ENCODE assay signal across 2 cellular contexts in the genomic region with DNA sequence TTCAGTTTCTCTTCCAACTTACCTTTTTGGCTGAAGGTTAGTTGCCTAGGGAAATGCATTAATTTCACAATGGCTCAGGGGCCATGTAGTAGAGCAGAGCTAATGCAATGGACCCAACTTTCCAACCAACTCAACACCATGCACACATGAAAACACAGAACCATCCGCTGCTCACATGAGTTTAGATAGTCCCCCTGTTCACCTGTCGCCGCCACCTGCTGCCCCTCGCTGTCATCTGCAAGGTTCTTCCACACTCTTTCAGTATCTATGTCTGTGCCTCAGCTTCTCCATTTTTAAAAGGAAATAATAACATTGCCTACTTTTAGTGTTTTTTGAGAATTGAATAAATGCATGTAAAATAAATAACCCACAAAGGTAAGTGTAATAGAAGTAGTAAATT.
TF ChIP-seq lines count a peak whose summit lies in the region.

No MANE protein-coding gene starts in this region.

TF ChIP-seq in GM23338, 12 proteins besides CTCF, POLR2A, EP300 and RAD21 (continues in another document):
- TF ChIP-seq, protein P1, sequence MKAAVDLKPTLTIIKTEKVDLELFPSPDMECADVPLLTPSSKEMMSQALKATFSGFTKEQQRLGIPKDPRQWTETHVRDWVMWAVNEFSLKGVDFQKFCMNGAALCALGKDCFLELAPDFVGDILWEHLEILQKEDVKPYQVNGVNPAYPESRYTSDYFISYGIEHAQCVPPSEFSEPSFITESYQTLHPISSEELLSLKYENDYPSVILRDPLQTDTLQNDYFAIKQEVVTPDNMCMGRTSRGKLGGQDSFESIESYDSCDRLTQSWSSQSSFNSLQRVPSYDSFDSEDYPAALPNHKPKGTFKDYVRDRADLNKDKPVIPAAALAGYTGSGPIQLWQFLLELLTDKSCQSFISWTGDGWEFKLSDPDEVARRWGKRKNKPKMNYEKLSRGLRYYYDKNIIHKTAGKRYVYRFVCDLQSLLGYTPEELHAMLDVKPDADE (IDR thresholded peaks at IDR 0.05), result no peak
- no peak for TF ChIP-seq STAT1 (IDR thresholded peaks at IDR 0.05; ENCODE audit: unreplicated experiment)
- TF ChIP-seq, protein P2, sequence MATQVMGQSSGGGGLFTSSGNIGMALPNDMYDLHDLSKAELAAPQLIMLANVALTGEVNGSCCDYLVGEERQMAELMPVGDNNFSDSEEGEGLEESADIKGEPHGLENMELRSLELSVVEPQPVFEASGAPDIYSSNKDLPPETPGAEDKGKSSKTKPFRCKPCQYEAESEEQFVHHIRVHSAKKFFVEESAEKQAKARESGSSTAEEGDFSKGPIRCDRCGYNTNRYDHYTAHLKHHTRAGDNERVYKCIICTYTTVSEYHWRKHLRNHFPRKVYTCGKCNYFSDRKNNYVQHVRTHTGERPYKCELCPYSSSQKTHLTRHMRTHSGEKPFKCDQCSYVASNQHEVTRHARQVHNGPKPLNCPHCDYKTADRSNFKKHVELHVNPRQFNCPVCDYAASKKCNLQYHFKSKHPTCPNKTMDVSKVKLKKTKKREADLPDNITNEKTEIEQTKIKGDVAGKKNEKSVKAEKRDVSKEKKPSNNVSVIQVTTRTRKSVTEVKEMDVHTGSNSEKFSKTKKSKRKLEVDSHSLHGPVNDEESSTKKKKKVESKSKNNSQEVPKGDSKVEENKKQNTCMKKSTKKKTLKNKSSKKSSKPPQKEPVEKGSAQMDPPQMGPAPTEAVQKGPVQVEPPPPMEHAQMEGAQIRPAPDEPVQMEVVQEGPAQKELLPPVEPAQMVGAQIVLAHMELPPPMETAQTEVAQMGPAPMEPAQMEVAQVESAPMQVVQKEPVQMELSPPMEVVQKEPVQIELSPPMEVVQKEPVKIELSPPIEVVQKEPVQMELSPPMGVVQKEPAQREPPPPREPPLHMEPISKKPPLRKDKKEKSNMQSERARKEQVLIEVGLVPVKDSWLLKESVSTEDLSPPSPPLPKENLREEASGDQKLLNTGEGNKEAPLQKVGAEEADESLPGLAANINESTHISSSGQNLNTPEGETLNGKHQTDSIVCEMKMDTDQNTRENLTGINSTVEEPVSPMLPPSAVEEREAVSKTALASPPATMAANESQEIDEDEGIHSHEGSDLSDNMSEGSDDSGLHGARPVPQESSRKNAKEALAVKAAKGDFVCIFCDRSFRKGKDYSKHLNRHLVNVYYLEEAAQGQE (IDR thresholded peaks at IDR 0.05; ENCODE audit: unreplicated experiment), result no peak
- no peak for TF ChIP-seq ZNF114 (CRISPR knock-in tag; IDR thresholded peaks at IDR 0.05)
- TF ChIP-seq CREB1 (CRISPR knock-in tag; IDR thresholded peaks at IDR 0.05; ENCODE audit: low read depth), result no peak
- TF ChIP-seq, protein P3, sequence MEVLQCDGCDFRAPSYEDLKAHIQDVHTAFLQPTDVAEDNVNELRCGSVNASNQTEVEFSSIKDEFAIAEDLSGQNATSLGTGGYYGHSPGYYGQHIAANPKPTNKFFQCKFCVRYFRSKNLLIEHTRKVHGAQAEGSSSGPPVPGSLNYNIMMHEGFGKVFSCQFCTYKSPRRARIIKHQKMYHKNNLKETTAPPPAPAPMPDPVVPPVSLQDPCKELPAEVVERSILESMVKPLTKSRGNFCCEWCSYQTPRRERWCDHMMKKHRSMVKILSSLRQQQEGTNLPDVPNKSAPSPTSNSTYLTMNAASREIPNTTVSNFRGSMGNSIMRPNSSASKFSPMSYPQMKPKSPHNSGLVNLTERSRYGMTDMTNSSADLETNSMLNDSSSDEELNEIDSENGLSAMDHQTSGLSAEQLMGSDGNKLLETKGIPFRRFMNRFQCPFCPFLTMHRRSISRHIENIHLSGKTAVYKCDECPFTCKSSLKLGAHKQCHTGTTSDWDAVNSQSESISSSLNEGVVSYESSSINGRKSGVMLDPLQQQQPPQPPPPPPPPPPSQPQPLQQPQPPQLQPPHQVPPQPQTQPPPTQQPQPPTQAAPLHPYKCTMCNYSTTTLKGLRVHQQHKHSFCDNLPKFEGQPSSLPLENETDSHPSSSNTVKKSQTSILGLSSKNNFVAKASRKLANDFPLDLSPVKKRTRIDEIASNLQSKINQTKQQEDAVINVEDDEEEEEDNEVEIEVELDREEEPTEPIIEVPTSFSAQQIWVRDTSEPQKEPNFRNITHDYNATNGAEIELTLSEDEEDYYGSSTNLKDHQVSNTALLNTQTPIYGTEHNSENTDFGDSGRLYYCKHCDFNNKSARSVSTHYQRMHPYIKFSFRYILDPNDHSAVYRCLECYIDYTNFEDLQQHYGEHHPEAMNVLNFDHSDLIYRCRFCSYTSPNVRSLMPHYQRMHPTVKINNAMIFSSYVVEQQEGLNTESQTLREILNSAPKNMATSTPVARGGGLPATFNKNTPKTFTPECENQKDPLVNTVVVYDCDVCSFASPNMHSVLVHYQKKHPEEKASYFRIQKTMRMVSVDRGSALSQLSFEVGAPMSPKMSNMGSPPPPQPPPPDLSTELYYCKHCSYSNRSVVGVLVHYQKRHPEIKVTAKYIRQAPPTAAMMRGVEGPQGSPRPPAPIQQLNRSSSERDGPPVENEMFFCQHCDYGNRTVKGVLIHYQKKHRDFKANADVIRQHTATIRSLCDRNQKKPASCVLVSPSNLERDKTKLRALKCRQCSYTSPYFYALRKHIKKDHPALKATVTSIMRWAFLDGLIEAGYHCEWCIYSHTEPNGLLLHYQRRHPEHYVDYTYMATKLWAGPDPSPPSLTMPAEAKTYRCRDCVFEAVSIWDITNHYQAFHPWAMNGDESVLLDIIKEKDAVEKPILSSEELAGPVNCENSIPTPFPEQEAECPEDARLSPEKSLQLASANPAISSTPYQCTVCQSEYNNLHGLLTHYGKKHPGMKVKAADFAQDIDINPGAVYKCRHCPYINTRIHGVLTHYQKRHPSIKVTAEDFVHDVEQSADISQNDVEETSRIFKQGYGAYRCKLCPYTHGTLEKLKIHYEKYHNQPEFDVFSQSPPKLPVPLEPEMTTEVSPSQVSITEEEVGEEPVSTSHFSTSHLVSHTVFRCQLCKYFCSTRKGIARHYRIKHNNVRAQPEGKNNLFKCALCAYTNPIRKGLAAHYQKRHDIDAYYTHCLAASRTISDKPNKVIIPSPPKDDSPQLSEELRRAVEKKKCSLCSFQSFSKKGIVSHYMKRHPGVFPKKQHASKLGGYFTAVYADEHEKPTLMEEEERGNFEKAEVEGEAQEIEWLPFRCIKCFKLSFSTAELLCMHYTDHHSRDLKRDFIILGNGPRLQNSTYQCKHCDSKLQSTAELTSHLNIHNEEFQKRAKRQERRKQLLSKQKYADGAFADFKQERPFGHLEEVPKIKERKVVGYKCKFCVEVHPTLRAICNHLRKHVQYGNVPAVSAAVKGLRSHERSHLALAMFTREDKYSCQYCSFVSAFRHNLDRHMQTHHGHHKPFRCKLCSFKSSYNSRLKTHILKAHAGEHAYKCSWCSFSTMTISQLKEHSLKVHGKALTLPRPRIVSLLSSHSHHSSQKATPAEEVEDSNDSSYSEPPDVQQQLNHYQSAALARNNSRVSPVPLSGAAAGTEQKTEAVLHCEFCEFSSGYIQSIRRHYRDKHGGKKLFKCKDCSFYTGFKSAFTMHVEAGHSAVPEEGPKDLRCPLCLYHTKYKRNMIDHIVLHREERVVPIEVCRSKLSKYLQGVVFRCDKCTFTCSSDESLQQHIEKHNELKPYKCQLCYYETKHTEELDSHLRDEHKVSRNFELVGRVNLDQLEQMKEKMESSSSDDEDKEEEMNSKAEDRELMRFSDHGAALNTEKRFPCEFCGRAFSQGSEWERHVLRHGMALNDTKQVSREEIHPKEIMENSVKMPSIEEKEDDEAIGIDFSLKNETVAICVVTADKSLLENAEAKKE (CRISPR knock-in tag; IDR thresholded peaks at IDR 0.05), result no peak
- TF ChIP-seq ZNF331 (CRISPR knock-in tag; IDR thresholded peaks at IDR 0.05; ENCODE audit: low read depth), result no peak
- no peak for TF ChIP-seq JUNB (IDR thresholded peaks at IDR 0.05; ENCODE audit: unreplicated experiment)
- TF ChIP-seq POLR2AphosphoS5 (IDR thresholded peaks at IDR 0.05; ENCODE audit: low read depth), result no peak
- no peak for TF ChIP-seq EZH2 (IDR thresholded peaks at IDR 0.05; ENCODE audit: low read depth, unreplicated experiment)

TF ChIP-seq in H1, 55 proteins besides CTCF, POLR2A, EP300 and RAD21:
- TF ChIP-seq EZH2 (IDR thresholded peaks at IDR 0.05; ENCODE audit: low read depth, low read length, severe bottlenecking), result no peak
TF ChIP-seq in H1: peak in this region for 0.
